27 cellular contexts compared by ENCODE assay signal in the genomic region with DNA sequence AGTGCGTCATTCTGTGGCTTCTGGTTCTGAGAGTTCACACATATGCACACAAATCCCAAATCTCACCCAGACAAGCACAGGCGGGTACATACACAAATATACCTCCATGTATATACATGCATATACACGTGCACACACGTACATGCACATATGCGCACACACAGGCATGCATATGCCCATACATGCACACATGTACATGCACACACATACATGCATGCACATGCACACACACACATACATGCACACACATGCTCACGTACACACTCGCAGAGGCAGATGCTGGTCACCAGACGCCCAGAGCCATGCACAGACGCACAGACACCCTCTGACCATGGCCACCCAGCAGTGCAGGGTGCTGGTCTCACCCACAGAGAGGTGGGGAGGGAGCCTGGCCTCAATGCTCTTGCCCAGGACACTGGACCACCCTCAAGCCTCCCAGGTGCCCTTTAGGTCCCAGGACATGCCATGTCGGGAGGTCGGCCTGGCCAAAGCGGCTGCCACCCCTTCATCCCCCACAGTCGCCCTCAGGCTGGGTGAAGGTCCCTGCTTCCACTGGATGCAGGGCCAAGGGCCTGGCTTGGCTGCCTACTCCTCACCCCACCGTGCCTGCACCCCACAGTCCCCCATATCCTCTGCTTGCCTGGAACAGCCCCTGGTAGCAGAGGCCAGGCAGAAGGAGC. TPM values are rescaled to one million over a fixed set of nuclear protein-coding genes. Genes with fewer than 3 reads are reported as not detected.
"Had no signal": no experiment of that assay in that cellular context is flagged by ENCODE, and none has a peak within 500 bp of the region (broad histone marks: within the 10 kb centered on the region; RNA-seq: fewer than 3 reads in every experiment).

No MANE protein-coding gene starts in this region.

- H3K27me3 Mint-ChIP-seq: activated CD4-positive, alpha-beta T cell treated with anti-CD3 and anti-CD28 coated beads for 36 hours; activated naive CD8-positive, alpha-beta T cell had no signal

- ATAC-seq: activated CD4-positive, alpha-beta T cell treated with anti-CD3 and anti-CD28 coated beads for 36 hours; activated T-cell treated with anti-CD3 and anti-CD28 coated beads, Interleukin-2, amount 50 U/mL, for 4 hours; foreskin keratinocyte; left ventricle myocardium superior; natural killer cell treated with Interleukin-12 subunit alpha and Interleukin-12 subunit beta and Interleukin-15 and Interleukin-18, amount 100 ng/mL, for 72 hours; right lobe of liver; stimulated activated memory B cell treated with anti-CD40 and anti-IgM and Interleukin-4, amounts not matched to agents 10 μg/mL and 1 μg/mL and 100 μg/mL, for 72 hours had no signal

- DNase-seq: activated B cell treated with CpG ODN at 0.5 μM for 24 hours; activated CD4-positive, alpha-beta T cell treated with anti-CD3 and anti-CD28 coated beads for 36 hours; activated CD4-positive, alpha-beta T cell treated with anti-CD3 and anti-CD28 coated beads, Interleukin-2, amount 50 U/mL, for 4 hours; activated CD8-positive, alpha-beta memory T cell treated with anti-CD3 and anti-CD28 coated beads for 24 hours; activated CD8-positive, alpha-beta memory T cell treated with anti-CD3 and anti-CD28 coated beads, Interleukin-2, amount 50 U/mL, for 48 hours; activated naive CD4-positive, alpha-beta T cell; activated T-cell treated with anti-CD3 and anti-CD28 coated beads, Interleukin-2, amount 50 U/mL, for 4 hours; cortex of kidney; effector CD4-positive, alpha-beta T cell; foreskin keratinocyte; left ventricle myocardium superior; nucleus accumbens; right lobe of liver; stomach had no signal

- H3K27ac Mint-ChIP-seq: activated B cell treated with CpG ODN at 0.5 μM for 24 hours; activated CD4-positive, alpha-beta T cell treated with anti-CD3 and anti-CD28 coated beads for 36 hours; activated naive CD8-positive, alpha-beta T cell; activated T-helper 2 cell treated with anti-CD3 and anti-CD28 coated beads, Interferon-gamma antibody, Interleukin-2, Interleukin-4, amounts not matched to agents 10 μg/mL and 5 μg/mL and 100 μg/mL, durations not matched to agents 14 hours and 24 hours and 36 hours; natural killer cell treated with Interleukin-12 subunit alpha and Interleukin-12 subunit beta and Interleukin-15 and Interleukin-18, amount 100 ng/mL, for 72 hours; stimulated activated memory B cell treated with anti-CD40 and anti-IgM and Interleukin-4, amounts not matched to agents 10 μg/mL and 1 μg/mL and 100 μg/mL, for 72 hours; T-helper 1 cell treated with Interleukin-12 subunit alpha and Interleukin-12 subunit beta and Interleukin-4 antibody, amounts not matched to agents 30 μg/mL and 1 μg/mL, for 36 hours had no signal

- H3K4me1 Mint-ChIP-seq: activated B cell treated with CpG ODN at 0.5 μM for 24 hours; activated CD4-positive, alpha-beta T cell treated with anti-CD3 and anti-CD28 coated beads for 36 hours had no signal

- H3K36me3 Mint-ChIP-seq: activated naive CD8-positive, alpha-beta T cell; natural killer cell treated with Interleukin-12 subunit alpha and Interleukin-12 subunit beta and Interleukin-15 and Interleukin-18, amount 100 ng/mL, for 72 hours had no signal

- H3K4me2 ChIP-seq: hepatocyte had no signal

- H3K4me3 ChIP-seq: adrenal gland, hepatocyte, right lobe of liver, skin epidermis, stomach, thoracic aorta, upper lobe of left lung had no signal

- H3K27me3 ChIP-seq: adrenal gland, hepatocyte, right lobe of liver, stomach, upper lobe of left lung had no signal

- H3K9me3 Mint-ChIP-seq: activated B cell treated with CpG ODN at 0.5 μM for 24 hours; activated T-cell treated with anti-CD3 and anti-CD28 coated beads, Interleukin-2, amount 50 U/mL, for 4 hours; activated T-helper 2 cell treated with anti-CD3 and anti-CD28 coated beads, Interferon-gamma antibody, Interleukin-2, Interleukin-4, amounts not matched to agents 10 μg/mL and 5 μg/mL and 100 μg/mL, durations not matched to agents 14 hours and 24 hours and 36 hours; natural killer cell treated with Interleukin-12 subunit alpha and Interleukin-12 subunit beta and Interleukin-15 and Interleukin-18, amount 100 ng/mL, for 72 hours; stimulated activated memory B cell treated with anti-CD40 and anti-IgM and Interleukin-4, amounts not matched to agents 10 μg/mL and 1 μg/mL and 100 μg/mL, for 72 hours; T-helper 1 cell treated with Interleukin-12 subunit alpha and Interleukin-12 subunit beta and Interleukin-4 antibody, amounts not matched to agents 30 μg/mL and 1 μg/mL, for 36 hours had no signal

- H3K4me3 Mint-ChIP-seq: activated B cell treated with CpG ODN at 0.5 μM for 24 hours; activated CD4-positive, alpha-beta T cell treated with anti-CD3 and anti-CD28 coated beads for 36 hours; activated naive CD8-positive, alpha-beta T cell; activated T-cell treated with anti-CD3 and anti-CD28 coated beads, Interleukin-2, amount 50 U/mL, for 4 hours; natural killer cell treated with Interleukin-12 subunit alpha and Interleukin-12 subunit beta and Interleukin-15 and Interleukin-18, amount 100 ng/mL, for 72 hours; stimulated activated memory B cell treated with anti-CD40 and anti-IgM and Interleukin-4, amounts not matched to agents 10 μg/mL and 1 μg/mL and 100 μg/mL, for 72 hours; T-helper 1 cell treated with Interleukin-12 subunit alpha and Interleukin-12 subunit beta and Interleukin-4 antibody, amounts not matched to agents 30 μg/mL and 1 μg/mL, for 36 hours had no signal

- H3K9me3 ChIP-seq: adrenal gland, right lobe of liver, stomach, thoracic aorta, upper lobe of left lung had no signal

- H3K27ac ChIP-seq: adrenal gland, foreskin keratinocyte, hepatocyte, right lobe of liver, skin epidermis, upper lobe of left lung had no signal

- H3K36me3 ChIP-seq: adrenal gland, right lobe of liver had no signal

- H3K79me2 ChIP-seq: hepatocyte had no signal

- H2AFZ ChIP-seq: hepatocyte had no signal

RNA-seq across cellular contexts. Expression of a gene that starts 22.5 kb away (rescaled TPM):
- total RNA-seq: activated B cell treated with CpG ODN at 0.5 μM for 24 hours; activated CD4-positive, alpha-beta T cell treated with anti-CD3 and anti-CD28 coated beads for 36 hours; activated T-cell treated with anti-CD3 and anti-CD28 coated beads, Interleukin-2, amount 50 U/mL, for 4 hours; activated T-helper 2 cell treated with anti-CD3 and anti-CD28 coated beads, Interferon-gamma antibody, Interleukin-2, Interleukin-4, amounts not matched to agents 10 μg/mL and 5 μg/mL and 100 μg/mL, durations not matched to agents 14 hours and 24 hours and 36 hours; adrenal gland; astrocyte; foreskin keratinocyte; glomerular endothelial cell; hepatocyte; left ventricle myocardium superior; natural killer cell treated with Interleukin-12 subunit alpha and Interleukin-12 subunit beta and Interleukin-15 and Interleukin-18, amount 100 ng/mL, for 72 hours; right lobe of liver; stomach; thoracic aorta; upper lobe of left lung had no signal
- polyA plus RNA-seq: esophagus, foreskin keratinocyte, hepatocyte had no signal

RNA-seq across cellular contexts. Expression of a gene that starts 35.5 kb away (rescaled TPM):
- total RNA-seq: activated B cell treated with CpG ODN at 0.5 μM for 24 hours; activated CD4-positive, alpha-beta T cell treated with anti-CD3 and anti-CD28 coated beads for 36 hours; activated T-cell treated with anti-CD3 and anti-CD28 coated beads, Interleukin-2, amount 50 U/mL, for 4 hours; activated T-helper 2 cell treated with anti-CD3 and anti-CD28 coated beads, Interferon-gamma antibody, Interleukin-2, Interleukin-4, amounts not matched to agents 10 μg/mL and 5 μg/mL and 100 μg/mL, durations not matched to agents 14 hours and 24 hours and 36 hours; adrenal gland; astrocyte; foreskin keratinocyte; glomerular endothelial cell; hepatocyte; left ventricle myocardium superior; natural killer cell treated with Interleukin-12 subunit alpha and Interleukin-12 subunit beta and Interleukin-15 and Interleukin-18, amount 100 ng/mL, for 72 hours; right lobe of liver; stomach; thoracic aorta; upper lobe of left lung had no signal
- polyA plus RNA-seq: adrenal gland, esophagus, foreskin keratinocyte, hepatocyte, stomach had no signal

RNA-seq across cellular contexts. Expression of a gene that starts 45.7 kb away (rescaled TPM):
- total RNA-seq: activated B cell treated with CpG ODN at 0.5 μM for 24 hours; activated CD4-positive, alpha-beta T cell treated with anti-CD3 and anti-CD28 coated beads for 36 hours; activated T-cell treated with anti-CD3 and anti-CD28 coated beads, Interleukin-2, amount 50 U/mL, for 4 hours; activated T-helper 2 cell treated with anti-CD3 and anti-CD28 coated beads, Interferon-gamma antibody, Interleukin-2, Interleukin-4, amounts not matched to agents 10 μg/mL and 5 μg/mL and 100 μg/mL, durations not matched to agents 14 hours and 24 hours and 36 hours; adrenal gland; astrocyte; foreskin keratinocyte; glomerular endothelial cell; hepatocyte; left ventricle myocardium superior; natural killer cell treated with Interleukin-12 subunit alpha and Interleukin-12 subunit beta and Interleukin-15 and Interleukin-18, amount 100 ng/mL, for 72 hours; right lobe of liver; stomach; thoracic aorta; upper lobe of left lung had no signal
- polyA plus RNA-seq: adrenal gland, esophagus, foreskin keratinocyte, hepatocyte, stomach had no signal

RNA-seq across cellular contexts. Expression of a gene that starts 59.3 kb away (rescaled TPM):
- total RNA-seq: activated B cell treated with CpG ODN at 0.5 μM for 24 hours; activated CD4-positive, alpha-beta T cell treated with anti-CD3 and anti-CD28 coated beads for 36 hours; activated T-cell treated with anti-CD3 and anti-CD28 coated beads, Interleukin-2, amount 50 U/mL, for 4 hours; activated T-helper 2 cell treated with anti-CD3 and anti-CD28 coated beads, Interferon-gamma antibody, Interleukin-2, Interleukin-4, amounts not matched to agents 10 μg/mL and 5 μg/mL and 100 μg/mL, durations not matched to agents 14 hours and 24 hours and 36 hours; adrenal gland; astrocyte; foreskin keratinocyte; glomerular endothelial cell; hepatocyte; left ventricle myocardium superior; natural killer cell treated with Interleukin-12 subunit alpha and Interleukin-12 subunit beta and Interleukin-15 and Interleukin-18, amount 100 ng/mL, for 72 hours; right lobe of liver; stomach; thoracic aorta; upper lobe of left lung had no signal
- polyA plus RNA-seq: adrenal gland, esophagus, foreskin keratinocyte, hepatocyte, stomach had no signal
